ENCODE assay signal across 31 cellular contexts in genomic region chr18:63001861-63002260, GRCh38.
"Had no signal": no experiment of that assay in that cellular context is flagged by ENCODE, and none has a peak within 500 bp of the region (broad histone marks: within the 10 kb centered on the region; RNA-seq: fewer than 3 reads in every experiment).

No MANE protein-coding gene starts in this region.

- H3K4me1 Mint-ChIP-seq: activated CD8-positive, alpha-beta memory T cell treated with anti-CD3 and anti-CD28 coated beads, Interleukin-2, amount 10 ng/mL, durations not matched to agents 7 days and 5 days; activated naive CD4-positive, alpha-beta T cell treated with anti-CD3 and anti-CD28 coated beads, Interleukin-2, amount 50 U/mL, for 24 hours; activated naive CD8-positive, alpha-beta T cell treated with anti-CD3 and anti-CD28 coated beads for 36 hours; activated naive CD8-positive, alpha-beta T cell treated with anti-CD3 and anti-CD28 coated beads, Interleukin-2, amount 50 U/mL, for 24 hours; activated T-helper 17 cell treated with anti-CD3 and anti-CD28 coated beads, Interleukin-2, amount 50 U/mL, for 72 hours had no signal

- H3K9me3 ChIP-seq: adrenal gland, body of pancreas, esophagus squamous epithelium, gastroesophageal sphincter had no signal

- H3K27ac Mint-ChIP-seq: activated B cell treated with CpG ODN at 0.5 μM for 24 hours; activated CD4-positive, alpha-beta memory T cell treated with anti-CD3 and anti-CD28 coated beads for 36 hours; activated CD8-positive, alpha-beta memory T cell treated with anti-CD3 and anti-CD28 coated beads, Interleukin-2, amount 10 ng/mL, durations not matched to agents 7 days and 5 days; activated CD8-positive, alpha-beta T cell treated with anti-CD3 and anti-CD28 coated beads, Interleukin-2, amount 10 ng/mL, durations not matched to agents 7 days and 5 days; activated naive CD4-positive, alpha-beta T cell treated with anti-CD3 and anti-CD28 coated beads for 36 hours; activated naive CD4-positive, alpha-beta T cell treated with anti-CD3 and anti-CD28 coated beads, Interleukin-2, amount 50 U/mL, for 24 hours; activated naive CD8-positive, alpha-beta T cell treated with anti-CD3 and anti-CD28 coated beads for 36 hours; activated naive CD8-positive, alpha-beta T cell treated with anti-CD3 and anti-CD28 coated beads, Interleukin-2, amount 50 U/mL, for 24 hours; activated T-helper 17 cell treated with anti-CD3 and anti-CD28 coated beads, Interleukin-2, amount 50 U/mL, for 72 hours; T-helper 17 cell; T-helper 2 cell treated with Interferon-gamma antibody and Interleukin-4, amounts not matched to agents 5 μg/mL and 100 μg/mL, for 36 hours had no signal

- H3K27me3 Mint-ChIP-seq: activated B cell treated with CpG ODN at 0.5 μM for 24 hours; activated naive CD8-positive, alpha-beta T cell treated with anti-CD3 and anti-CD28 coated beads for 36 hours had no signal

- H3K4me3 ChIP-seq: adrenal gland, body of pancreas, esophagus squamous epithelium, gastroesophageal sphincter had no signal

- H3K9me3 Mint-ChIP-seq: activated B cell treated with CpG ODN at 0.5 μM for 24 hours; activated CD4-positive, alpha-beta memory T cell treated with anti-CD3 and anti-CD28 coated beads for 36 hours; activated naive CD4-positive, alpha-beta T cell treated with anti-CD3 and anti-CD28 coated beads for 36 hours; activated naive CD4-positive, alpha-beta T cell treated with anti-CD3 and anti-CD28 coated beads, Interleukin-2, amount 50 U/mL, for 24 hours; activated naive CD8-positive, alpha-beta T cell treated with anti-CD3 and anti-CD28 coated beads for 36 hours; activated naive CD8-positive, alpha-beta T cell treated with anti-CD3 and anti-CD28 coated beads, Interleukin-2, amount 50 U/mL, for 24 hours; activated T-cell treated with anti-CD3 and anti-CD28 coated beads, Interleukin-2, amount 50 U/mL, for 4 hours; activated T-helper 17 cell treated with anti-CD3 and anti-CD28 coated beads, Interleukin-2, amount 50 U/mL, for 72 hours; effector memory CD8-positive, alpha-beta T cell; T-helper 2 cell treated with Interferon-gamma antibody and Interleukin-4, amounts not matched to agents 5 μg/mL and 100 μg/mL, for 36 hours had no signal

- H3K36me3 Mint-ChIP-seq: activated CD4-positive, alpha-beta memory T cell treated with anti-CD3 and anti-CD28 coated beads for 36 hours; activated CD8-positive, alpha-beta memory T cell treated with anti-CD3 and anti-CD28 coated beads, Interleukin-2, amount 10 ng/mL, durations not matched to agents 7 days and 5 days; activated naive CD4-positive, alpha-beta T cell treated with anti-CD3 and anti-CD28 coated beads, Interleukin-2, amount 50 U/mL, for 24 hours; activated naive CD8-positive, alpha-beta T cell treated with anti-CD3 and anti-CD28 coated beads for 36 hours had no signal

- H3K4me3 Mint-ChIP-seq: activated B cell treated with CpG ODN at 0.5 μM for 24 hours; activated CD4-positive, alpha-beta memory T cell treated with anti-CD3 and anti-CD28 coated beads for 36 hours; activated CD8-positive, alpha-beta memory T cell treated with anti-CD3 and anti-CD28 coated beads, Interleukin-2, amount 10 ng/mL, durations not matched to agents 7 days and 5 days; activated CD8-positive, alpha-beta T cell treated with anti-CD3 and anti-CD28 coated beads, Interleukin-2, amount 10 ng/mL, durations not matched to agents 7 days and 5 days; activated naive CD4-positive, alpha-beta T cell treated with anti-CD3 and anti-CD28 coated beads for 36 hours; activated naive CD4-positive, alpha-beta T cell treated with anti-CD3 and anti-CD28 coated beads, Interleukin-2, amount 50 U/mL, for 24 hours; activated naive CD8-positive, alpha-beta T cell treated with anti-CD3 and anti-CD28 coated beads for 36 hours; activated naive CD8-positive, alpha-beta T cell treated with anti-CD3 and anti-CD28 coated beads, Interleukin-2, amount 50 U/mL, for 24 hours; activated T-cell treated with anti-CD3 and anti-CD28 coated beads, Interleukin-2, amount 50 U/mL, for 4 hours; activated T-helper 17 cell treated with anti-CD3 and anti-CD28 coated beads, Interleukin-2, amount 50 U/mL, for 72 hours; effector memory CD8-positive, alpha-beta T cell; T-helper 17 cell; T-helper 2 cell treated with Interferon-gamma antibody and Interleukin-4, amounts not matched to agents 5 μg/mL and 100 μg/mL, for 36 hours had no signal

- H3K36me3 ChIP-seq: adrenal gland, esophagus squamous epithelium, gastroesophageal sphincter, WERI-Rb-1 had no signal

- H3K27me3 ChIP-seq: adrenal gland, body of pancreas, esophagus squamous epithelium, gastroesophageal sphincter had no signal

- H3K27ac ChIP-seq: adrenal gland, body of pancreas, esophagus squamous epithelium, gastroesophageal sphincter, WERI-Rb-1 had no signal

- DNase-seq: activated B cell treated with CpG ODN at 0.5 μM for 24 hours; activated CD4-positive, alpha-beta memory T cell treated with anti-CD3 and anti-CD28 coated beads for 36 hours; activated CD4-positive, alpha-beta T cell treated with anti-CD3 and anti-CD28 coated beads for 48 hours; activated CD8-positive, alpha-beta memory T cell treated with anti-CD3 and anti-CD28 coated beads, Interleukin-2, amount 10 ng/mL, durations not matched to agents 7 days and 5 days; activated CD8-positive, alpha-beta T cell treated with anti-CD3 and anti-CD28 coated beads, Interleukin-2, amount 10 ng/mL, durations not matched to agents 7 days and 5 days; activated effector memory CD4-positive, alpha-beta T cell treated with Interleukin-2 at 50 U/mL for 16 hours; activated naive CD4-positive, alpha-beta T cell treated with anti-CD3 and anti-CD28 coated beads for 36 hours; activated naive CD8-positive, alpha-beta T cell treated with anti-CD3 and anti-CD28 coated beads for 36 hours; activated naive CD8-positive, alpha-beta T cell treated with anti-CD3 and anti-CD28 coated beads, Interleukin-2, amount 50 U/mL, for 24 hours; activated T-cell treated with anti-CD3 and anti-CD28 coated beads, Interleukin-2, amount 50 U/mL, for 4 hours; amygdala; aorta; body of pancreas; caudate nucleus; cortex of kidney; dermis blood vessel endothelial cell; effector CD4-positive, alpha-beta T cell; effector memory CD8-positive, alpha-beta T cell; erythroblast; esophagus squamous epithelium; foreskin melanocyte; head of caudate nucleus; T-helper 1 cell; T-helper 17 cell; T1000; WERI-Rb-1 had no signal
